Comparison of ENCODE assay signal across 11 cellular contexts in the genomic region with DNA sequence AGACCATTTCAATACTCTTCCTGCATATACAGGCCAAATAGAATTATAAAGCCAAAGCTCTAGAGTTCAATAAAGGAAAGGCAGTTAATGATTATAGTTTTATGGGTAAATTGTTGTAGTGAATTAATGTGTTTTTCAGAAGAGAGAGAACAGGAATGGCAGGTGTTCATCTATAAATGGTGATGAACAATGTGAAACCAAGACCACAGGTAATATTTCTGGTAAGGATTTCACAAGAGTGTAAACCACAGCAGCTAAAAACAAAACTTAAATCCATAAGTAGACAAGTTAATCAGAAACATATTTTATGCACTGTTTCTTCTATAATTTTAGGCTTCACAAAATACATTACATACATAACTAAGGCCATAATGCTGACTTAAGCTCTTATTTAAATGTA.
DNase-seq lines count a peak whose midpoint lies in the region; ATAC-seq and TF ChIP-seq lines count a peak whose summit lies in the region.
"Had no signal": no experiment of that assay in that cellular context is flagged by ENCODE, and none has a peak within 500 bp of the region (broad histone marks: within the 10 kb centered on the region; RNA-seq: fewer than 3 reads in every experiment).

No MANE protein-coding gene starts in this region.

- H3K27ac Mint-ChIP-seq in nephron (peak overlapping the region; percentile 0 to 20 (median 4)), endothelial cell (ENCODE audit: unreplicated experiment) (no peak overlapping the region)

- H3K27me3 Mint-ChIP-seq in nephron (ENCODE audit: low read depth) (no peaks in the 10 kb centered on the region), endothelial cell (ENCODE audit: unreplicated experiment) (no peaks in the 10 kb centered on the region)

- H3K27ac ChIP-seq in colonic mucosa = no peak overlapping the region

- intact Hi-C loops in colonic mucosa (cut with DNase I) = no loop called here

- no peaks in the 10 kb centered on the region for H3K9me3 ChIP-seq in colonic mucosa

- H3K9me3 Mint-ChIP-seq in nephron (no peaks in the 10 kb centered on the region), endothelial cell (ENCODE audit: unreplicated experiment) (no peaks in the 10 kb centered on the region)

- H3K4me1 Mint-ChIP-seq in nephron (peaks cover 5% of the 10 kb centered on the region), endothelial cell (ENCODE audit: unreplicated experiment) (peaks cover under 1% of the 10 kb centered on the region)

- no peak overlapping the region for H3K4me3 ChIP-seq in colonic mucosa

- no peak overlapping the region for H3K4me3 Mint-ChIP-seq in nephron
- no peak overlapping the region for H3K4me3 Mint-ChIP-seq in endothelial cell (ENCODE audit: unreplicated experiment)

- H3K36me3 Mint-ChIP-seq in nephron (ENCODE audit: low read depth) (no peaks in the 10 kb centered on the region), endothelial cell (ENCODE audit: low read depth, unreplicated experiment) (no peaks in the 10 kb centered on the region)

- H3K36me3 ChIP-seq in colonic mucosa = no peaks in the 10 kb centered on the region

- H3K27me3 ChIP-seq in colonic mucosa = no peaks in the 10 kb centered on the region

- DNase-seq in endothelial cell (ENCODE audit: low spot score) (no peak), colonic mucosa (no peak)
- no peak for DNase-seq in stimulated activated naive CD4-positive, alpha-beta T cell treated with Interleukin-2 at 50 U/mL for 16 hours (lab: John Stamatoyannopoulos, UW)
- DNase-seq: aorta, DMS 273 treated with DMSO at 0.1 percent for 48 hours, NCI-H774, small intestine had no signal

- no peaks in the 10 kb centered on the region for H3K4me1 ChIP-seq in colonic mucosa

- no peak overlapping the region for H3K9ac ChIP-seq in colonic mucosa (ENCODE audit: low read depth in 2 of 2, low read length in 2 of 2)

- TF ChIP-seq CTCF in nephron (IDR thresholded peaks at IDR 0.05; ENCODE audit: unreplicated experiment in 3 of 3) (no peak), endothelial cell (IDR thresholded peaks at IDR 0.05; ENCODE audit: unreplicated experiment) (no peak), colonic mucosa (IDR thresholded peaks at IDR 0.05) (no peak)

- ATAC-seq in GM19324 (IDR thresholded peaks at IDR 0.05; ENCODE audit: low FRiP score, unreplicated experiment) = peak; percentile 94
- ATAC-seq in HG02588 (IDR thresholded peaks at IDR 0.05; ENCODE audit: unreplicated experiment) = peak; percentile 96
- peak; percentile 96 for ATAC-seq in HG03342 (IDR thresholded peaks at IDR 0.05; ENCODE audit: unreplicated experiment)
